19 cellular contexts compared by ENCODE assay signal in genomic region chr1:84264961-84265360, GRCh38.
"Had no signal": no experiment of that assay in that cellular context is flagged by ENCODE, and none has a peak within 500 bp of the region (broad histone marks: within the 10 kb centered on the region; RNA-seq: fewer than 3 reads in every experiment).

No MANE protein-coding gene starts in this region.

- DNase-seq: effector CD8-positive, alpha-beta T cell; heart left ventricle; hippocampal formation; kidney glomerular epithelial cell; mammary epithelial cell; mucosa of descending colon; natural killer cell; pancreas; right lobe of liver; spleen; stimulated activated CD4-positive, alpha-beta T cell treated with anti-CD3 and anti-CD28 coated beads, Interleukin-15, amount 100 ng/mL, for 24 hours; stimulated activated CD4-positive, alpha-beta T cell treated with anti-CD3 and anti-CD28 coated beads, Interleukin-1b, Interleukin-23, amount 100 ng/mL, for 48 hours; stimulated activated naive CD4-positive, alpha-beta T cell; stomach; substantia nigra had no signal

- ATAC-seq: heart left ventricle, left lobe of liver, mucosa of descending colon, natural killer cell, pancreas, right lobe of liver had no signal

- H3K9me3 ChIP-seq: heart left ventricle, mucosa of descending colon, pancreas, right lobe of liver, spleen, stomach had no signal

- H3K36me3 ChIP-seq: heart left ventricle, neural progenitor cell, pancreas, right lobe of liver, spleen, stomach had no signal

- H3K9ac ChIP-seq: neural progenitor cell had no signal

- H2AFZ ChIP-seq: neural progenitor cell had no signal

- H3K4me1 ChIP-seq: heart left ventricle, neural progenitor cell, spleen had no signal

- H3K27me3 ChIP-seq: dorsolateral prefrontal cortex, heart left ventricle, neural progenitor cell, pancreas, right lobe of liver, spleen, stomach had no signal

- H3K4me2 ChIP-seq: neural progenitor cell had no signal

- H3K27ac ChIP-seq: coronary artery, heart left ventricle, neural progenitor cell, pancreas, right lobe of liver, spleen, stomach had no signal

- H3K4me3 ChIP-seq: coronary artery, dorsolateral prefrontal cortex, heart left ventricle, mucosa of descending colon, neural progenitor cell, pancreas, right lobe of liver, spleen, stomach had no signal
